8 cellular contexts compared by ENCODE assay signal in genomic region chr20:17895641-17896246, GRCh38.
DNase-seq lines count a peak whose midpoint lies in the region; ATAC-seq and TF ChIP-seq lines count a peak whose summit lies in the region.

No MANE protein-coding gene starts in this region.

- H3K4me3 Mint-ChIP-seq in nephron progenitor cell = peak overlapping the region; percentile 57

- H3K27me3 ChIP-seq in esophagus (ENCODE audit: control insufficient read depth in 1 of 2, insufficient read depth in 2 of 2, low read length in 2 of 2) (no peaks in the 10 kb centered on the region), suprapubic skin (no peaks in the 10 kb centered on the region)

- H3K27ac Mint-ChIP-seq in nephron progenitor cell = no peak overlapping the region

- peaks cover 0 to 4% of the 10 kb centered on the region in 2 donors for H3K4me1 ChIP-seq in esophagus (ENCODE audit: control insufficient read depth in 2 of 2, insufficient read depth in 2 of 2, low read length in 1 of 2)
- peaks cover 18% of the 10 kb centered on the region for H3K4me1 ChIP-seq in suprapubic skin

- TF ChIP-seq CTCF in nephron progenitor cell (IDR thresholded peaks at IDR 0.05) (no peak), suprapubic skin (IDR thresholded peaks at IDR 0.05) (no peak)

- H3K27ac ChIP-seq in esophagus (ENCODE audit: low read depth in 2 of 2, low read length in 1 of 2) = peak overlapping the region; percentile 40 to 59
- H3K27ac ChIP-seq in suprapubic skin = peak overlapping the region; percentile 78

- ATAC-seq in GM21737 (IDR thresholded peaks at IDR 0.05; ENCODE audit: unreplicated experiment) (peak; percentile 49), GM21526 (IDR thresholded peaks at IDR 0.05; ENCODE audit: low FRiP score, unreplicated experiment) (no peak)

- no peaks in the 10 kb centered on the region for H3K36me3 Mint-ChIP-seq in nephron progenitor cell (ENCODE audit: low read depth)

- H3K36me3 ChIP-seq in esophagus (ENCODE audit: control insufficient read depth in 2 of 2, insufficient read depth in 2 of 2, low read length in 1 of 2) (no peaks in the 10 kb centered on the region), suprapubic skin (no peaks in the 10 kb centered on the region)

- H3K4me1 Mint-ChIP-seq in nephron progenitor cell = peaks cover 28% of the 10 kb centered on the region

- TF ChIP-seq EP300 in suprapubic skin (IDR thresholded peaks at IDR 0.05) = no peak

- 19 to 33% methylated on average over 18 of the region's 18 CpGs for WGBS in esophagus, 2 donors
- WGBS in suprapubic skin = 14% methylated on average over 18 of the region's 18 CpGs

- peaks cover 25% of the 10 kb centered on the region for H3K9me3 Mint-ChIP-seq in nephron progenitor cell

- DNase-seq in A172 (ENCODE audit: low spot score) (peak; percentile 56), nephron progenitor cell (no peak), suprapubic skin (ENCODE audit: low spot score in 2 of 2) (peak; percentile 84), DMS153 (lab: John Stamatoyannopoulos, UW) (no peak)
- DNase-seq in activated CD4-positive, alpha-beta T cell treated with anti-CD3 and anti-CD28 coated beads for 48 hours = peak; percentile 80

- H3K27me3 Mint-ChIP-seq in nephron progenitor cell (ENCODE audit: low read depth, poor library complexity) = peaks cover 6% of the 10 kb centered on the region

- no peak overlapping the region for H3K4me3 ChIP-seq in esophagus (ENCODE audit: low read depth in 1 of 2, low read length in 2 of 2)
- peak overlapping the region; percentile 40 for H3K4me3 ChIP-seq in suprapubic skin

- H3K9me3 ChIP-seq in esophagus (ENCODE audit: control insufficient read depth in 2 of 2, insufficient read depth in 1 of 2, low read depth in 1 of 2, low read length in 1 of 2) = no peaks in the 10 kb centered on the region
- H3K9me3 ChIP-seq in suprapubic skin = no peaks in the 10 kb centered on the region

- TF ChIP-seq POLR2A in suprapubic skin (IDR thresholded peaks at IDR 0.05) = no peak

Comparison
In these comparisons a context has a peak if more than half of its experiments do, and no peak if none do; other contexts are left out.
1. DNase-seq: peak in A172 (single experiment), activated CD4-positive, alpha-beta T cell treated with anti-CD3 and anti-CD28 coated beads for 48 hours (single experiment) and suprapubic skin (2 of 2); none in nephron progenitor cell (single experiment) and DMS153 (single experiment).